ENCODE assay signal across 9 cellular contexts in the genomic region with DNA sequence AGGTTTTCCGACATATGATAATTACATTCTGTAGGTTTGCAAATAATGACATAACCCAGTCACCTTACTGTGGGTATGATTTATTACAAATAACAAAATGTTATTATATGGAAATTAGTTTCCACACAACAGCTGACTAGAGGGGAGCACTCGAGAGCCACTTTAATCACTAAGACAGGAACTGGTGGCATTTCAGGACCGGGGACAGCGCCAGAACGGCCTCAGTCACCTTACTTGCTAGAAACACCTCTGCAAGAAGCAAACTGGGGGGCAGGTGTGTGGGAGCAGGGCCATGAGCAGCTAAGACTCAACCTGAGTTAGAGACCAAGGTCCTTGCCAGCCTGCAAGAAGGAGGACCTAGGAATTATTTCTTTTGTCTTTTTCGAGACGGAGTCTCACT.
DNase-seq lines count a peak whose midpoint lies in the region; ATAC-seq and TF ChIP-seq lines count a peak whose summit lies in the region.
"Had no signal": no experiment of that assay in that cellular context is flagged by ENCODE, and none has a peak within 500 bp of the region (broad histone marks: within the 10 kb centered on the region; RNA-seq: fewer than 3 reads in every experiment).

No MANE protein-coding gene starts in this region.

- H3K27ac Mint-ChIP-seq in endothelial cell (ENCODE audit: unreplicated experiment): no peak overlapping the region
- H3K27ac Mint-ChIP-seq: IgD-negative memory B cell had no signal

- H3K4me1 Mint-ChIP-seq in endothelial cell (ENCODE audit: unreplicated experiment): no peaks in the 10 kb centered on the region

- H3K4me3 Mint-ChIP-seq in endothelial cell (ENCODE audit: unreplicated experiment): no peak overlapping the region
- H3K4me3 Mint-ChIP-seq: IgD-negative memory B cell had no signal

- TF ChIP-seq CTCF in endothelial cell (IDR thresholded peaks at IDR 0.05; ENCODE audit: unreplicated experiment): no peak

- H3K27me3 Mint-ChIP-seq in endothelial cell (ENCODE audit: unreplicated experiment): peaks cover 4% of the 10 kb centered on the region

- peak; percentile 18 for DNase-seq in DMS53 (lab: John Stamatoyannopoulos, UW)
- no peak for DNase-seq in DMS53 treated with DMSO at 0.1 percent for 48 hours (lab: John Stamatoyannopoulos, UW; ENCODE audit: unreplicated experiment)
- DNase-seq in T-helper 9 cell: peak; percentile 3
- peak; percentile 74 for DNase-seq in endothelial cell (ENCODE audit: low spot score)
- DNase-seq in stimulated activated CD4-positive, alpha-beta T cell treated with anti-CD3 and anti-CD28 coated beads, Interleukin-2, amount 100 ng/mL, for 24 hours: peak; percentile 25 to 59
- no peak for DNase-seq in NCI-H2107 treated with DMSO at 0.1 percent for 48 hours (lab: John Stamatoyannopoulos, UW; ENCODE audit: unreplicated experiment)
- no peak for DNase-seq in NCI-H2171 treated with DMSO at 0.1 percent for 48 hours (lab: John Stamatoyannopoulos, UW)

- no peaks in the 10 kb centered on the region for H3K9me3 Mint-ChIP-seq in endothelial cell (ENCODE audit: unreplicated experiment)
- H3K9me3 Mint-ChIP-seq: IgD-negative memory B cell had no signal

- ATAC-seq in HG02970 (IDR thresholded peaks at IDR 0.05; ENCODE audit: low FRiP score, unreplicated experiment): no peak

- H3K36me3 Mint-ChIP-seq in endothelial cell (ENCODE audit: low read depth, unreplicated experiment): no peaks in the 10 kb centered on the region
- H3K36me3 Mint-ChIP-seq: IgD-negative memory B cell had no signal

Comparison
In these comparisons a context has a peak if more than half of its experiments do, and no peak if none do; other contexts are left out.
1. DNase-seq: peak in DMS53 (single experiment), T-helper 9 cell (single experiment), endothelial cell (single experiment) and stimulated activated CD4-positive, alpha-beta T cell treated with anti-CD3 and anti-CD28 coated beads, Interleukin-2, amount 100 ng/mL, for 24 hours (2 of 2); none in DMS53 treated with DMSO at 0.1 percent for 48 hours (single experiment), NCI-H2107 treated with DMSO at 0.1 percent for 48 hours (single experiment) and NCI-H2171 treated with DMSO at 0.1 percent for 48 hours (single experiment).